In the genomic region with DNA sequence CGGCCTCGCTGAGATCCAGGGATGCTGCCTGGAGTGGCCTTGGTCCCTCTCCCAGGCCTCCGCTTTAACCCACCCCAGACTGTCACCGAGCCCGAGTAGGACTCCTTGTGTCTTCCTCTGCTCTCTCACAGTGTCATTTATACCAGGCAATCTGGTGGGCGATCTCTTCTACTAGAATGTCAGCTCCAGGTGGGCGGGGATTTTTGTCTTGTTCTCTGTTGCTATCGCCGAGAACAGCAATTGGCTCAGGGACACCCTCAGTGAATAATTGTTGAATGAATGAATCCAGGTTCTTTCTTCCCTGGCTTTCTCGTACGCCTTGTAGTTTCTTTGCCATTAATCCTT, we compare ENCODE assay signal across 7 cellular contexts. TPM values are rescaled to one million over a fixed set of nuclear protein-coding genes. Genes with fewer than 3 reads are reported as not detected.
DNase-seq lines count a peak whose midpoint lies in the region; ATAC-seq and TF ChIP-seq lines count a peak whose summit lies in the region.

No MANE protein-coding gene starts in this region.

- ATAC-seq in HG03571 (IDR thresholded peaks at IDR 0.05; ENCODE audit: unreplicated experiment) = peak; percentile 2
- no peak for ATAC-seq in HG02870 (IDR thresholded peaks at IDR 0.05; ENCODE audit: unreplicated experiment)

- peak overlapping the region; percentile 99 for H3K4me3 ChIP-seq in fibroblast of pulmonary artery (replicated peaks; ENCODE audit: low read depth, low read length)

- TF ChIP-seq CTCF in fibroblast of pulmonary artery (IDR thresholded peaks at IDR 0.05; ENCODE audit: low read length, missing control alignments) (no peak), GM10248 (IDR thresholded peaks at IDR 0.05; ENCODE audit: control extremely low read depth, extremely low read depth, low read depth, missing control alignments) (no peak)

- POLR2A ChIA-PET in GM10248 (lab: Yijun Ruan, JAX) = interaction anchor here (1.3 kb wide), 1 partner anchor 9 kb away, joined by 3 read pairs; no protein-coding TSS in a partner anchor

- CTCF ChIA-PET in GM10248 (lab: Yijun Ruan, JAX) = interaction anchor here (1.2 to 2.4 kb wide), 4 partner anchors 8 to 56 kb away, joined by 3 to 9 read pairs (median 6); no protein-coding TSS in a partner anchor

- DNase-seq in activated CD4-positive, alpha-beta T cell treated with anti-CD3 and anti-CD28 coated beads, Interleukin-2, amount 50 U/mL, for 4 hours = peak; percentile 44 to 51
- DNase-seq in fibroblast of pulmonary artery (ENCODE audit: low read depth) (no peak), putamen (ENCODE audit: low spot score) (peak; percentile 65), mucosa of gallbladder (ENCODE audit: low spot score) (no peak), GM10248 (ENCODE audit: extremely low spot score) (no peak)

RNA-seq across cellular contexts. Expression of gene DHX38, which starts 0.6 kb away (rescaled TPM):
- total RNA-seq in mucosa of gallbladder = 55.7 TPM

RNA-seq across cellular contexts. Expression of gene TXNL4B, which starts 0.8 kb away (rescaled TPM):
- 14.0 TPM for total RNA-seq in mucosa of gallbladder

RNA-seq across cellular contexts. Expression of gene HPR, which starts 31.2 kb away (rescaled TPM):
- 0.43 TPM for total RNA-seq in mucosa of gallbladder

RNA-seq across cellular contexts. Expression of gene HP, which starts 39.9 kb away (rescaled TPM):
- 27.5 TPM for total RNA-seq in mucosa of gallbladder

Comparison
In these comparisons a context has a peak if more than half of its experiments do, and no peak if none do; other contexts are left out.
1. DNase-seq: peak in activated CD4-positive, alpha-beta T cell treated with anti-CD3 and anti-CD28 coated beads, Interleukin-2, amount 50 U/mL, for 4 hours (2 of 2) and putamen (single experiment); none in fibroblast of pulmonary artery (single experiment), mucosa of gallbladder (single experiment) and GM10248 (single experiment).